In genomic region chr1:10992004-10992403, GRCh38 we compare ENCODE assay signal across 7 cellular contexts. TPM values are rescaled to one million over a fixed set of nuclear protein-coding genes. Genes with fewer than 3 reads are reported as not detected.
"Had no signal": no experiment of that assay in that cellular context is flagged by ENCODE, and none has a peak within 500 bp of the region (broad histone marks: within the 10 kb centered on the region; RNA-seq: fewer than 3 reads in every experiment).

No MANE protein-coding gene starts in this region.

RNA-seq across cellular contexts. Expression of gene MASP2, which starts 55.0 kb away (rescaled TPM):
- total RNA-seq: PC-9, Peyer's patch, Right ventricle myocardium inferior, Right ventricle myocardium superior, RPMI7951, SJSA1, SK-MEL-5 had no signal
